Comparison of ENCODE assay signal across 23 cellular contexts in genomic region chr6:4280031-4280430, GRCh38.
"Had no signal": no experiment of that assay in that cellular context is flagged by ENCODE, and none has a peak within 500 bp of the region (broad histone marks: within the 10 kb centered on the region; RNA-seq: fewer than 3 reads in every experiment).

No MANE protein-coding gene starts in this region.

- H3K4me3 ChIP-seq: ascending aorta had no signal

- ATAC-seq: activated CD8-positive, alpha-beta T cell treated with anti-CD3 and anti-CD28 coated beads, Interleukin-2, amount 10 ng/mL, durations not matched to agents 7 days and 5 days; WTC11 had no signal

- H3K27ac ChIP-seq: ascending aorta had no signal

- DNase-seq: activated CD4-positive, alpha-beta T cell treated with anti-CD3 and anti-CD28 coated beads for 48 hours; activated CD4-positive, alpha-beta T cell treated with anti-CD3 and anti-CD28 coated beads, Interleukin-2, amount 50 U/mL, for 4 hours; activated CD4-positive, CD25-positive, alpha-beta regulatory T cell treated with anti-CD3 and anti-CD28 coated beads, Interleukin-2, amount 50 U/mL, for 72 hours; activated CD8-positive, alpha-beta memory T cell treated with anti-CD3 and anti-CD28 coated beads, Interleukin-2, amount 50 U/mL, for 48 hours; activated CD8-positive, alpha-beta T cell treated with anti-CD3 and anti-CD28 coated beads, Interleukin-2, amount 10 ng/mL, durations not matched to agents 7 days and 5 days; activated effector memory CD4-positive, alpha-beta T cell treated with Interleukin-2 at 50 U/mL for 16 hours; activated naive CD4-positive, alpha-beta T cell; activated T-cell treated with anti-CD3 and anti-CD28 coated beads, Interleukin-2, amount 50 U/mL, for 24 hours; Kasumi-1; KBM-7; NCI-H1092 treated with DMSO at 0.1 percent for 48 hours; NCI-H1417 treated with DMSO at 0.1 percent for 48 hours; NCI-H1694; NCI-H2107; NCI-H2171 treated with DMSO at 0.1 percent for 48 hours; NCI-H345; NCI-H510A; NCI-H526 treated with DMSO at 0.1 percent for 48 hours; NK-92 treated with Interleukin-12 subunit alpha and Interleukin-12 subunit beta, amount 100 ng/mL, for 24 hours; OCI-M1; SHP77 treated with DMSO at 0.1 percent for 48 hours had no signal

- H3K36me3 ChIP-seq: ascending aorta had no signal

- H3K27me3 ChIP-seq: ascending aorta had no signal

- H3K9me3 ChIP-seq: ascending aorta had no signal
